ENCODE assay signal across 9 cellular contexts in genomic region chr10:79129361-79129997, GRCh38.
A peak's percentile ranks its signal among the peaks of the same experiment; 100 is the strongest.
DNase-seq lines count a peak whose midpoint lies in the region; ATAC-seq and TF ChIP-seq lines count a peak whose summit lies in the region.
"Had no signal": no experiment of that assay in that cellular context is flagged by ENCODE, and none has a peak within 500 bp of the region (broad histone marks: within the 10 kb centered on the region; RNA-seq: fewer than 3 reads in every experiment).

No MANE protein-coding gene starts in this region.

- H3K27ac ChIP-seq in PC-9 (no peak overlapping the region), esophagus squamous epithelium (peak overlapping the region in 2 of 4 donors; percentile 25 to 34)

- no TSS peak for BruUV-seq in PC-9 (replicated peaks; lab: Mats Ljungman, UMichigan)

- no peak for TF ChIP-seq POLR2A in esophagus squamous epithelium (IDR thresholded peaks at IDR 0.05)

- no peaks in the 10 kb centered on the region; the same call in 1 of the 2 replicates for H3K36me3 ChIP-seq in PC-9 (ENCODE audit: low read depth)
- peaks cover 13 to 99% (median 15%) of the 10 kb centered on the region in 3 donors for H3K36me3 ChIP-seq in esophagus squamous epithelium

- WGBS in esophagus squamous epithelium, 2 donors: 60 to 81% methylated on average over 3 to 4 of the region's 8 CpGs

- H3K4me1 ChIP-seq in PC-9 (replicated peaks; ENCODE audit: insufficient read depth): peaks cover 58% of the 10 kb centered on the region
- H3K4me1 ChIP-seq in esophagus squamous epithelium: peaks cover 24 to 70% (median 38%) of the 10 kb centered on the region in 3 donors

- in situ Hi-C loops in G401 (cut with HindIII; ENCODE audit: low sequenced_read_pairs): no loop called here

- POLR2A ChIA-PET in PC-9 (lab: Charles Lee; ENCODE audit: unreplicated experiment): no interaction called here

- no peak overlapping the region for H3K4me3 ChIP-seq in PC-9
- no peak overlapping the region for H3K4me3 ChIP-seq in fibroblast of the aortic adventitia (ENCODE audit: low read depth, low read length)
- H3K4me3 ChIP-seq in esophagus squamous epithelium: no peak overlapping the region

- H3F3A ChIP-seq in PC-9 (ENCODE audit: insufficient read depth, low read depth): peaks cover 41% of the 10 kb centered on the region

- no peaks in the 10 kb centered on the region for H3K27me3 Mint-ChIP-seq in osteocyte (ENCODE audit: unreplicated experiment)

- H3K4me2 ChIP-seq in PC-9: 0 out of 2 replicates have a peak overlapping the region, but pooled peaks have one; percentile 14

- peaks cover 22% of the 10 kb centered on the region for H3K36me3 Mint-ChIP-seq in osteocyte (ENCODE audit: unreplicated experiment)

- H3K9me3 ChIP-seq in PC-9 (ENCODE audit: insufficient read depth, low read depth) (no peaks in the 10 kb centered on the region), esophagus squamous epithelium (no peaks in the 10 kb centered on the region)

- CTCF ChIA-PET in PC-9 (lab: Charles Lee): no interaction called here

- H2AFZ ChIP-seq in PC-9: no peak overlapping the region

- peaks cover 73% of the 10 kb centered on the region for H3K4me1 Mint-ChIP-seq in osteocyte (ENCODE audit: unreplicated experiment)

- TF ChIP-seq CTCF in PC-9 (conservative IDR thresholded peaks at IDR 0.05) (no peak), fibroblast of the aortic adventitia (IDR thresholded peaks at IDR 0.05; ENCODE audit: insufficient read depth, low read length) (peak; percentile 13), osteocyte (IDR thresholded peaks at IDR 0.05) (no peak), esophagus squamous epithelium (IDR thresholded peaks at IDR 0.05) (no peak)

- intact Hi-C loops in PC-9 (cut with micrococcal nuclease; ENCODE audit: unreplicated experiment): no loop called here
- intact Hi-C loops in esophagus squamous epithelium (cut with DNase I): no loop called here

- peak overlapping the region; percentile 40 for H3K4me3 Mint-ChIP-seq in osteocyte (ENCODE audit: unreplicated experiment)

- H4K20me1 ChIP-seq in PC-9 (ENCODE audit: insufficient read depth): peaks cover 17% of the 10 kb centered on the region; the same call in 1 of the 2 replicates

- H3K27me3 ChIP-seq in PC-9 (ENCODE audit: insufficient read depth, low read depth): no peaks in the 10 kb centered on the region
- no peaks in the 10 kb centered on the region for H3K27me3 ChIP-seq in esophagus squamous epithelium

- no peak for ATAC-seq in GM18868 (IDR thresholded peaks at IDR 0.05; ENCODE audit: unreplicated experiment)

- peak overlapping the region; percentile 70 for H3K27ac Mint-ChIP-seq in osteocyte (ENCODE audit: unreplicated experiment)

- DNase-seq in ELR (ENCODE audit: low read depth): peak; percentile 75
- no peak for DNase-seq in PC-9
- DNase-seq in fibroblast of the aortic adventitia (ENCODE audit: low read depth): no peak
- DNase-seq in osteocyte (ENCODE audit: extremely low spot score, unreplicated experiment): no peak
- no peak for DNase-seq in esophagus squamous epithelium (lab: John Stamatoyannopoulos, UW)
- no peak for DNase-seq in G401 (ENCODE audit: low spot score)
- no peak for DNase-seq in NCI-H2029 treated with DMSO at 0.1 percent for 48 hours (lab: John Stamatoyannopoulos, UW)
- DNase-seq: hippocampal formation had no signal

- peaks cover 27% of the 10 kb centered on the region; the same call in 1 of the 2 replicates for H3K79me2 ChIP-seq in PC-9 (ENCODE audit: low read depth)

- H3K9me3 Mint-ChIP-seq in osteocyte (ENCODE audit: unreplicated experiment): no peaks in the 10 kb centered on the region

- H3K9me2 ChIP-seq in PC-9 (ENCODE audit: insufficient read depth): no peaks in the 10 kb centered on the region
